27 cellular contexts compared by ENCODE assay signal in the genomic region with DNA sequence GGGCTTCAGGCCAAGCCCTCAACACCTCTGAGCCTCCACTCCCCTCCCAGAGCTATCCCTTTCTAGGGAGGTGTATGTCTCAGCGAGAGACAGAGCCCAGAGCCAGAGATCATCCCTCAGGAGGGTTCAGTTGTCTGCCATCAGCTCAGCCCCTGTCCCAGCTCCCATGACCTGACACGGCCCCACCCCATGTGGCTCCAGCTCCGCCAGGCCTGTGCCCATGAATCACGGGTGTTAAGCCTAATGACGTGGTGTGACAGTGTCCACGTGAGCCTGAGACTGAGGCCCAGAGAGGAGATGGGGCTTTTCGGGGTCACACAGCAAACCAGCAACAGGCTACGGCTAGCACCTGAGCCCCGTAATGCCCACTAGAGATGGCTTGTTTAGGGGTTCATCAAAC.
DNase-seq lines count a peak whose midpoint lies in the region; ATAC-seq, FAIRE-seq and TF ChIP-seq lines count a peak whose summit lies in the region.
"Had no signal": no experiment of that assay in that cellular context is flagged by ENCODE, and none has a peak within 500 bp of the region (broad histone marks: within the 10 kb centered on the region; RNA-seq: fewer than 3 reads in every experiment).

No MANE protein-coding gene starts in this region.

- TF ChIP-seq POLR2A in HepG2 (IDR thresholded peaks at IDR 0.05; ENCODE audit: insufficient read depth in 1 of 2, low read depth in 2 of 2, low read length in 2 of 2), result no peak
- no peak for TF ChIP-seq POLR2A in right lobe of liver (IDR thresholded peaks at IDR 0.05)

- POLR2A ChIA-PET in HepG2 (lab: Yijun Ruan, JAX), result no interaction called here
- POLR2A ChIA-PET in activated CD4-positive, alpha-beta memory T cell treated with anti-CD3 and anti-CD28 coated beads for 36 hours (lab: Charles Lee), result no interaction called here

- intact Hi-C loops in HepG2 (cut with micrococcal nuclease; ENCODE audit: unreplicated experiment), result no loop called here
- intact Hi-C loops in right lobe of liver (cut with DNase I), result no loop called here
- intact Hi-C loops in right cardiac atrium (cut with DNase I), result loop anchor here in 2 of 4 donors (5.0 to 10.0 kb wide), 2 partner anchors 105 to 107 kb away; partner anchors contain the start of gene COL27A1 (in 2 of the 2)
- intact Hi-C loops in activated CD4-positive, alpha-beta memory T cell treated with anti-CD3 and anti-CD28 coated beads for 36 hours (cut with micrococcal nuclease), result no loop called here

- H3K27ac Mint-ChIP-seq in activated naive CD4-positive, alpha-beta T cell treated with anti-CD3 and anti-CD28 coated beads, Interleukin-2, amount 10 ng/mL, durations not matched to agents 7 days and 5 days, result no peak overlapping the region
- H3K27ac Mint-ChIP-seq in activated CD4-positive, alpha-beta memory T cell treated with anti-CD3 and anti-CD28 coated beads for 36 hours, result no peak overlapping the region
- H3K27ac Mint-ChIP-seq: CD8-positive, alpha-beta T cell; GM23338; H9; HFFc6 had no signal

- no peaks in the 10 kb centered on the region for H3K27me3 Mint-ChIP-seq in activated naive CD4-positive, alpha-beta T cell treated with anti-CD3 and anti-CD28 coated beads, Interleukin-2, amount 10 ng/mL, durations not matched to agents 7 days and 5 days
- no peaks in the 10 kb centered on the region for H3K27me3 Mint-ChIP-seq in activated CD4-positive, alpha-beta memory T cell treated with anti-CD3 and anti-CD28 coated beads for 36 hours

- no peak for FAIRE-seq in HepG2 (lab: Jason Lieb, UNC)
- FAIRE-seq: A204.1, G401.6, HTR-8/SVneo had no signal

- no peak overlapping the region for H3K4me2 ChIP-seq in HepG2 (ENCODE audit: low read depth, low read length)
- H3K4me2 ChIP-seq: GM23338, PC-9 had no signal

- in situ Hi-C loops in HepG2 (cut with HindIII; ENCODE audit: extremely low pct_ligation_motif_present, low pct_unique_long_range_greater_than_20kb), result no loop called here

- H3K79me2 ChIP-seq in HepG2 (ENCODE audit: insufficient read depth, low read length), result no peaks in the 10 kb centered on the region

- no peak overlapping the region for H2AFZ ChIP-seq in HepG2 (ENCODE audit: low read length)
- H2AFZ ChIP-seq: GM23338, PC-9 had no signal

- no peaks in the 10 kb centered on the region for H3K9me3 Mint-ChIP-seq in activated naive CD4-positive, alpha-beta T cell treated with anti-CD3 and anti-CD28 coated beads, Interleukin-2, amount 10 ng/mL, durations not matched to agents 7 days and 5 days
- H3K9me3 Mint-ChIP-seq in activated CD4-positive, alpha-beta memory T cell treated with anti-CD3 and anti-CD28 coated beads for 36 hours, result no peaks in the 10 kb centered on the region
- H3K9me3 Mint-ChIP-seq: CD8-positive, alpha-beta T cell; GM23338; H9; HFFc6 had no signal

- ATAC-seq in HepG2 (no peak), right lobe of liver (no peak), right cardiac atrium (peak; percentile 36 to 69)
- ATAC-seq: CD8-positive, alpha-beta T cell had no signal

- no peaks in the 10 kb centered on the region for H3K4me1 Mint-ChIP-seq in activated naive CD4-positive, alpha-beta T cell treated with anti-CD3 and anti-CD28 coated beads, Interleukin-2, amount 10 ng/mL, durations not matched to agents 7 days and 5 days
- no peaks in the 10 kb centered on the region for H3K4me1 Mint-ChIP-seq in activated CD4-positive, alpha-beta memory T cell treated with anti-CD3 and anti-CD28 coated beads for 36 hours (ENCODE audit: low read depth)

- no peaks in the 10 kb centered on the region for H4K20me1 ChIP-seq in HepG2 (ENCODE audit: insufficient read depth, low read length)

- no peaks in the 10 kb centered on the region for H3K36me3 Mint-ChIP-seq in activated naive CD4-positive, alpha-beta T cell treated with anti-CD3 and anti-CD28 coated beads, Interleukin-2, amount 10 ng/mL, durations not matched to agents 7 days and 5 days
- H3K36me3 Mint-ChIP-seq in activated CD4-positive, alpha-beta memory T cell treated with anti-CD3 and anti-CD28 coated beads for 36 hours, result no peaks in the 10 kb centered on the region
- H3K36me3 Mint-ChIP-seq: CD8-positive, alpha-beta T cell had no signal

- 83% methylated on average over 9 of the region's 9 CpGs for WGBS in HepG2 (ENCODE audit: low lambda C conversion rate)
- WGBS in right lobe of liver (ENCODE audit: insufficient coverage, low coverage, low lambda C conversion rate, missing lambda C conversion rate), result no CpG with 5 or more reads among the region's 9 CpGs
- WGBS in right cardiac atrium, result 76% methylated on average over 9 of the region's 9 CpGs

- H3K27ac ChIP-seq in HepG2 (ENCODE audit: extremely low read length, insufficient read depth, low read length) (no peak overlapping the region), right lobe of liver (no peak overlapping the region), WERI-Rb-1 (peak overlapping the region; percentile 60), right cardiac atrium (ENCODE audit: low read length) (no peak overlapping the region)
- H3K27ac ChIP-seq: PC-9, SK-N-MC had no signal

- no peaks in the 10 kb centered on the region for H3K9me3 ChIP-seq in HepG2 (ENCODE audit: low read length)
- no peaks in the 10 kb centered on the region for H3K9me3 ChIP-seq in right lobe of liver
- no peaks in the 10 kb centered on the region for H3K9me3 ChIP-seq in WERI-Rb-1 (ENCODE audit: severe bottlenecking)
- no peaks in the 10 kb centered on the region for H3K9me3 ChIP-seq in right cardiac atrium (ENCODE audit: control insufficient read depth, low read length)
- H3K9me3 ChIP-seq: Caco-2, MG63 had no signal

- CTCF ChIA-PET in HepG2 (lab: Yijun Ruan, JAX; ENCODE audit: low intra/inter-chr PET ratio, low total read pairs), result no interaction called here
- CTCF ChIA-PET in activated naive CD4-positive, alpha-beta T cell treated with anti-CD3 and anti-CD28 coated beads, Interleukin-2, amount 10 ng/mL, durations not matched to agents 7 days and 5 days (lab: Charles Lee), result interaction anchor here (1.2 to 1.4 kb wide), 2 partner anchors 108 to 179 kb away, joined by 3 to 5 read pairs; no protein-coding TSS in a partner anchor
- CTCF ChIA-PET in activated CD4-positive, alpha-beta memory T cell treated with anti-CD3 and anti-CD28 coated beads for 36 hours (lab: Charles Lee), result interaction anchor here (0.8 to 1.2 kb wide), 3 partner anchors 10 to 29 kb away, joined by 3 to 5 read pairs (median 4); no protein-coding TSS in a partner anchor

- H3K4me3 Mint-ChIP-seq in activated naive CD4-positive, alpha-beta T cell treated with anti-CD3 and anti-CD28 coated beads, Interleukin-2, amount 10 ng/mL, durations not matched to agents 7 days and 5 days, result no peak overlapping the region
- no peak overlapping the region for H3K4me3 Mint-ChIP-seq in activated CD4-positive, alpha-beta memory T cell treated with anti-CD3 and anti-CD28 coated beads for 36 hours
- H3K4me3 Mint-ChIP-seq: CD8-positive, alpha-beta T cell; GM23338; H9; HFFc6 had no signal

- BruUV-seq in HepG2 (replicated peaks; lab: Mats Ljungman, UMichigan), result no TSS peak

- H3K4me3 ChIP-seq in HepG2 (replicated peaks in 1 of 3; ENCODE audit: insufficient read depth in 1 of 3, low read depth in 2 of 3, low read length in 3 of 3) (no peak overlapping the region), right lobe of liver (no peak overlapping the region), WERI-Rb-1 (ENCODE audit: low read depth, low read length) (no peak overlapping the region), right cardiac atrium (ENCODE audit: low read length) (no peak overlapping the region)
- H3K4me3 ChIP-seq: GM23338, MG63, PC-9, SK-N-MC had no signal

- H3K4me1 ChIP-seq in HepG2 (ENCODE audit: insufficient read depth, low read length) (no peaks in the 10 kb centered on the region), right lobe of liver (no peaks in the 10 kb centered on the region), right cardiac atrium (ENCODE audit: control insufficient read depth, insufficient read depth, low read length) (no peaks in the 10 kb centered on the region)
- H3K4me1 ChIP-seq: Caco-2 had no signal

- no peaks in the 10 kb centered on the region for H3K27me3 ChIP-seq in HepG2 (ENCODE audit: control insufficient read depth in 1 of 2, insufficient read depth in 2 of 2, low read length in 2 of 2)
- H3K27me3 ChIP-seq in right lobe of liver, result no peaks in the 10 kb centered on the region
- no peaks in the 10 kb centered on the region for H3K27me3 ChIP-seq in WERI-Rb-1 (ENCODE audit: insufficient read depth, low read depth, severe bottlenecking)
- no peaks in the 10 kb centered on the region for H3K27me3 ChIP-seq in right cardiac atrium (ENCODE audit: control insufficient read depth, insufficient read depth)
- H3K27me3 ChIP-seq: MG63 had no signal

- peaks cover 29 to 91% of the 10 kb centered on the region in 2 experiments for H3K36me3 ChIP-seq in HepG2 (replicated peaks in 1 of 2; ENCODE audit: control insufficient read depth in 1 of 2, insufficient read depth in 2 of 2, low read length in 2 of 2)
- no peaks in the 10 kb centered on the region for H3K36me3 ChIP-seq in right lobe of liver
- peaks cover 15% of the 10 kb centered on the region for H3K36me3 ChIP-seq in WERI-Rb-1
- H3K36me3 ChIP-seq: MG63 had no signal

- TF ChIP-seq RAD21 in HepG2 (CRISPR knock-in tag; IDR thresholded peaks at IDR 0.05), result no peak

- no peak overlapping the region for H3K9ac ChIP-seq in HepG2 (ENCODE audit: insufficient read depth, low read depth, low read length)

- DNase-seq in HepG2 (ENCODE audit: low spot score), result no peak
- DNase-seq in right lobe of liver, result no peak
- peak; percentile 98 for DNase-seq in WERI-Rb-1
- peak in 1 of 3 donors; percentile 66 for DNase-seq in right cardiac atrium
- DNase-seq in NCI-H1092 treated with DMSO at 0.1 percent for 48 hours (lab: John Stamatoyannopoulos, UW), result no peak
- no peak for DNase-seq in activated naive CD4-positive, alpha-beta T cell treated with anti-CD3 and anti-CD28 coated beads, Interleukin-2, amount 10 ng/mL, durations not matched to agents 7 days and 5 days
- DNase-seq in activated CD4-positive, alpha-beta memory T cell treated with anti-CD3 and anti-CD28 coated beads for 36 hours, result no peak
- DNase-seq: AML-193; C1 segment of cervical spinal cord; Caco-2; CD8-positive, alpha-beta T cell; H9; HFFc6; KG1; MG63; NCI-H2029; NCI-H446; NCI-H524 treated with DMSO at 0.1 percent for 48 hours; NCI-H774; PC-9; RPMI8226; SIG-M5 had no signal

- TF ChIP-seq EP300 in HepG2 (IDR thresholded peaks at IDR 0.05; ENCODE audit: low read depth in 2 of 2, low read length in 2 of 2), result no peak
- no peak for TF ChIP-seq EP300 in HepG2 (CRISPR knock-in tag; IDR thresholded peaks at IDR 0.05; ENCODE audit: borderline replicate concordance)

- TF ChIP-seq CTCF in HepG2 (CRISPR knock-in tag; IDR thresholded peaks at IDR 0.05) (no peak), right lobe of liver (IDR thresholded peaks at IDR 0.05) (no peak), WERI-Rb-1 (IDR thresholded peaks at IDR 0.05; ENCODE audit: low read depth, low read length) (no peak)

TF ChIP-seq in HepG2, 621 proteins besides CTCF, POLR2A, EP300 and RAD21:
- TF ChIP-seq ZNF768 (CRISPR knock-in tag; IDR thresholded peaks at IDR 0.05) (peak; percentile 36; the same call in 1 of the 2 replicates), ZNF577 (CRISPR knock-in tag; IDR thresholded peaks at IDR 0.05; ENCODE audit: borderline replicate concordance, low read depth) (no peak)

Comparison
In these comparisons a context has a peak if more than half of its experiments do, and no peak if none do; other contexts are left out.
1. ATAC-seq: peak in right cardiac atrium (2 of 2); none in HepG2 (single experiment) and right lobe of liver (0 of 4).